Comparison of ENCODE assay signal across 1 cellular context in the genomic region with DNA sequence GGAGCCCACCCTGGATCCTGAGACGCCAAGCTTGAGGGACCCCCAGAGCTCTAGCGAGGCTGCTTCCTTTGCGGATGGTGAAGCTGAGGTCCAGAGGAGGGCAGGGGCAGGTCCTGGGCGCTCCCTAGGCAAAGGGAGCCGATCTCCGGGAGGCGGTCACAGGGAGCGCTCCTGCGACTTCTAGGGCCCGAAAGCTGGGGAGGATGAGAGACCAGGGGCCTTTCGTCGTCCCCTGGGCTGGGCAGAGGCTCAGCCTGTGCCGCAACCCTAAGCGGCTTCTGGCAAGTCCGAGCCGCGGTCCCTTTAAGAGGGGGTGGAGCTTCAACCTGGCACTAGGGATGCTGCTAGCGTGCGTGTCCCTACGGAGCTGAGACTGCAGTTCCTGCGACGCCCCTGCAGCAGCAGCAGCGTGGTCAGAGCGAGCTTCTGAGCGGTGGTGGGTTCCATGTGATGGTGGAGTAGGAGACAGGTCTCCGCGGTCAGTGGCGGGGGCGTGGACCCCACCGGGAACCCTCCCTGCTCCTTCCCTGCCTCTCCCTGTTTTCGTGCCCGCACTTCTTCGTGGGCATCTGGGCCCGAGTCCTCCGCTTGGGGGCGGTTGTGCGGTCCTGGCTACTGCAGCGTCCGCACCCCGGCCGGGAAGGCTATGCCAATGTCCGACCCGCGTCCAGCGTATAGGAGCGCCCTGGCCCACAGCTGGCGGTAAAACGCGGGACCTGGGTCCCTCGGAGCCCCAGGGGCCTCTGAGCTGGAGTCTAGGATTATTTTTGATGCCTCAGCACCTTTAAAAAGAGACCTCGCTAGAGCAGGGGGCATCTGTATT.
TF ChIP-seq lines count a peak whose summit lies in the region.

No MANE protein-coding gene starts in this region.

TF ChIP-seq in HepG2, 621 proteins besides CTCF, POLR2A, EP300 and RAD21 (continued from another document and continues in another):
- TF ChIP-seq, protein P1, sequence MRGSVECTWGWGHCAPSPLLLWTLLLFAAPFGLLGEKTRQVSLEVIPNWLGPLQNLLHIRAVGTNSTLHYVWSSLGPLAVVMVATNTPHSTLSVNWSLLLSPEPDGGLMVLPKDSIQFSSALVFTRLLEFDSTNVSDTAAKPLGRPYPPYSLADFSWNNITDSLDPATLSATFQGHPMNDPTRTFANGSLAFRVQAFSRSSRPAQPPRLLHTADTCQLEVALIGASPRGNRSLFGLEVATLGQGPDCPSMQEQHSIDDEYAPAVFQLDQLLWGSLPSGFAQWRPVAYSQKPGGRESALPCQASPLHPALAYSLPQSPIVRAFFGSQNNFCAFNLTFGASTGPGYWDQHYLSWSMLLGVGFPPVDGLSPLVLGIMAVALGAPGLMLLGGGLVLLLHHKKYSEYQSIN (CRISPR knock-in tag; IDR thresholded peaks at IDR 0.05; ENCODE audit: borderline replicate concordance), result peak; percentile 67; the same call in 1 of the 2 replicates
- TF ChIP-seq ZNF484 (CRISPR knock-in tag; IDR thresholded peaks at IDR 0.05; ENCODE audit: borderline replicate concordance, low read depth), result no peak
- TF ChIP-seq FOSL2 (CRISPR knock-in tag; IDR thresholded peaks at IDR 0.05), result no peak
- TF ChIP-seq SNRNP70 (IDR thresholded peaks at IDR 0.05; ENCODE audit: low read depth, low read length), result no peak
- TF ChIP-seq ZFP36L1 (CRISPR knock-in tag; IDR thresholded peaks at IDR 0.05), result peak; percentile 90
- TF ChIP-seq, protein P2, sequence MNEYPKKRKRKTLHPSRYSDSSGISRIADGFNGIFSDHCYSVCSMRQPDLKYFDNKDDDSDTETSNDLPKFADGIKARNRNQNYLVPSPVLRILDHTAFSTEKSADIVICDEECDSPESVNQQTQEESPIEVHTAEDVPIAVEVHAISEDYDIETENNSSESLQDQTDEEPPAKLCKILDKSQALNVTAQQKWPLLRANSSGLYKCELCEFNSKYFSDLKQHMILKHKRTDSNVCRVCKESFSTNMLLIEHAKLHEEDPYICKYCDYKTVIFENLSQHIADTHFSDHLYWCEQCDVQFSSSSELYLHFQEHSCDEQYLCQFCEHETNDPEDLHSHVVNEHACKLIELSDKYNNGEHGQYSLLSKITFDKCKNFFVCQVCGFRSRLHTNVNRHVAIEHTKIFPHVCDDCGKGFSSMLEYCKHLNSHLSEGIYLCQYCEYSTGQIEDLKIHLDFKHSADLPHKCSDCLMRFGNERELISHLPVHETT (CRISPR knock-in tag; conservative IDR thresholded peaks at IDR 0.05), result peak; percentile 62; the same call in 1 of the 2 replicates
- no peak for TF ChIP-seq ATM (IDR thresholded peaks at IDR 0.05; ENCODE audit: borderline replicate concordance)
- TF ChIP-seq NFRKB (IDR thresholded peaks at IDR 0.05), result no peak
- TF ChIP-seq KLF11 (CRISPR knock-in tag; IDR thresholded peaks at IDR 0.05), result peak; percentile 8; the same call in 1 of the 2 replicates
- peak; percentile 90; the same call in 1 of the 2 replicates for TF ChIP-seq DMAP1 (CRISPR knock-in tag; IDR thresholded peaks at IDR 0.05)
- TF ChIP-seq CEBPG (CRISPR knock-in tag; IDR thresholded peaks at IDR 0.05), result 0 out of 2 replicates have a peak, but pooled peaks have one; percentile 19
- TF ChIP-seq, protein P3, sequence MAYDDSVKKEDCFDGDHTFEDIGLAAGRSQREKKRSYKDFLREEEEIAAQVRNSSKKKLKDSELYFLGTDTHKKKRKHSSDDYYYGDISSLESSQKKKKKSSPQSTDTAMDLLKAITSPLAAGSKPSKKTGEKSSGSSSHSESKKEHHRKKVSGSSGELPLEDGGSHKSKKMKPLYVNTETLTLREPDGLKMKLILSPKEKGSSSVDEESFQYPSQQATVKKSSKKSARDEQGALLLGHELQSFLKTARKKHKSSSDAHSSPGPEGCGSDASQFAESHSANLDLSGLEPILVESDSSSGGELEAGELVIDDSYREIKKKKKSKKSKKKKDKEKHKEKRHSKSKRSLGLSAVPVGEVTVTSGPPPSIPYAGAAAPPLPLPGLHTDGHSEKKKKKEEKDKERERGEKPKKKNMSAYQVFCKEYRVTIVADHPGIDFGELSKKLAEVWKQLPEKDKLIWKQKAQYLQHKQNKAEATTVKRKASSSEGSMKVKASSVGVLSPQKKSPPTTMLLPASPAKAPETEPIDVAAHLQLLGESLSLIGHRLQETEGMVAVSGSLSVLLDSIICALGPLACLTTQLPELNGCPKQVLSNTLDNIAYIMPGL (CRISPR knock-in tag; IDR thresholded peaks at IDR 0.05; ENCODE audit: borderline replicate concordance in 1 of 2, low read depth in 1 of 2), result peak in 1 of 2 experiments; percentile 98; a peak in 3 of 4 replicates
- TF ChIP-seq, protein P4, sequence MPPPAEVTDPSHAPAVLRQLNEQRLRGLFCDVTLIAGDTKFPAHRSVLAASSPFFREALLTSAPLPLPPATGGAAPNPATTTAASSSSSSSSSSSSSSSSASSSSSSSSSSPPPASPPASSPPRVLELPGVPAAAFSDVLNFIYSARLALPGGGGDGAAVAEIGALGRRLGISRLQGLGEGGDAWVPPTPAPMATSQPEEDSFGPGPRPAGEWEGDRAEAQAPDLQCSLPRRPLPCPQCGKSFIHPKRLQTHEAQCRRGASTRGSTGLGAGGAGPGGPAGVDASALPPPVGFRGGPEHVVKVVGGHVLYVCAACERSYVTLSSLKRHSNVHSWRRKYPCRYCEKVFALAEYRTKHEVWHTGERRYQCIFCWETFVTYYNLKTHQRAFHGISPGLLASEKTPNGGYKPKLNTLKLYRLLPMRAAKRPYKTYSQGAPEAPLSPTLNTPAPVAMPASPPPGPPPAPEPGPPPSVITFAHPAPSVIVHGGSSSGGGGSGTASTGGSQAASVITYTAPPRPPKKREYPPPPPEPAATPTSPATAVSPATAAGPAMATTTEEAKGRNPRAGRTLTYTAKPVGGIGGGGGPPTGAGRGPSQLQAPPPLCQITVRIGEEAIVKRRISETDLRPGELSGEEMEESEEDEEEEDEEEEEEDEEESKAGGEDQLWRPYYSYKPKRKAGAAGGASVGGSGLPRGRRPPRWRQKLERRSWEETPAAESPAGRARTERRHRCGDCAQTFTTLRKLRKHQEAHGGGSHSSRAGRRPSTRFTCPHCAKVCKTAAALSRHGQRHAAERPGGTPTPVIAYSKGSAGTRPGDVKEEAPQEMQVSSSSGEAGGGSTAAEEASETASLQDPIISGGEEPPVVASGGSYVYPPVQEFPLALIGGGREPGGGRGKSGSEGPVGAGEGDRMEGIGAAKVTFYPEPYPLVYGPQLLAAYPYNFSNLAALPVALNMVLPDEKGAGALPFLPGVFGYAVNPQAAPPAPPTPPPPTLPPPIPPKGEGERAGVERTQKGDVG (CRISPR knock-in tag; IDR thresholded peaks at IDR 0.05; ENCODE audit: borderline replicate concordance), result 0 out of 2 replicates have a peak, but pooled peaks have one; percentile 73
- TF ChIP-seq, protein P5, sequence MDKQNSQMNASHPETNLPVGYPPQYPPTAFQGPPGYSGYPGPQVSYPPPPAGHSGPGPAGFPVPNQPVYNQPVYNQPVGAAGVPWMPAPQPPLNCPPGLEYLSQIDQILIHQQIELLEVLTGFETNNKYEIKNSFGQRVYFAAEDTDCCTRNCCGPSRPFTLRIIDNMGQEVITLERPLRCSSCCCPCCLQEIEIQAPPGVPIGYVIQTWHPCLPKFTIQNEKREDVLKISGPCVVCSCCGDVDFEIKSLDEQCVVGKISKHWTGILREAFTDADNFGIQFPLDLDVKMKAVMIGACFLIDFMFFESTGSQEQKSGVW (CRISPR knock-in tag; IDR thresholded peaks at IDR 0.05; ENCODE audit: borderline replicate concordance), result 0 out of 2 replicates have a peak, but pooled peaks have one; percentile 42
- TF ChIP-seq ZNF530 (CRISPR knock-in tag; IDR thresholded peaks at IDR 0.05; ENCODE audit: low read depth), result no peak
- peak; percentile 74; the same call in 1 of the 2 replicates for TF ChIP-seq ZNF253 (CRISPR knock-in tag; IDR thresholded peaks at IDR 0.05; ENCODE audit: borderline replicate concordance)
- TF ChIP-seq, protein P6, sequence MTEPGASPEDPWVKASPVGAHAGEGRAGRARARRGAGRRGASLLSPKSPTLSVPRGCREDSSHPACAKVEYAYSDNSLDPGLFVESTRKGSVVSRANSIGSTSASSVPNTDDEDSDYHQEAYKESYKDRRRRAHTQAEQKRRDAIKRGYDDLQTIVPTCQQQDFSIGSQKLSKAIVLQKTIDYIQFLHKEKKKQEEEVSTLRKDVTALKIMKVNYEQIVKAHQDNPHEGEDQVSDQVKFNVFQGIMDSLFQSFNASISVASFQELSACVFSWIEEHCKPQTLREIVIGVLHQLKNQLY (CRISPR knock-in tag; IDR thresholded peaks at IDR 0.05), result peak; percentile 40; the same call in 1 of the 2 replicates
- TF ChIP-seq, protein P7, sequence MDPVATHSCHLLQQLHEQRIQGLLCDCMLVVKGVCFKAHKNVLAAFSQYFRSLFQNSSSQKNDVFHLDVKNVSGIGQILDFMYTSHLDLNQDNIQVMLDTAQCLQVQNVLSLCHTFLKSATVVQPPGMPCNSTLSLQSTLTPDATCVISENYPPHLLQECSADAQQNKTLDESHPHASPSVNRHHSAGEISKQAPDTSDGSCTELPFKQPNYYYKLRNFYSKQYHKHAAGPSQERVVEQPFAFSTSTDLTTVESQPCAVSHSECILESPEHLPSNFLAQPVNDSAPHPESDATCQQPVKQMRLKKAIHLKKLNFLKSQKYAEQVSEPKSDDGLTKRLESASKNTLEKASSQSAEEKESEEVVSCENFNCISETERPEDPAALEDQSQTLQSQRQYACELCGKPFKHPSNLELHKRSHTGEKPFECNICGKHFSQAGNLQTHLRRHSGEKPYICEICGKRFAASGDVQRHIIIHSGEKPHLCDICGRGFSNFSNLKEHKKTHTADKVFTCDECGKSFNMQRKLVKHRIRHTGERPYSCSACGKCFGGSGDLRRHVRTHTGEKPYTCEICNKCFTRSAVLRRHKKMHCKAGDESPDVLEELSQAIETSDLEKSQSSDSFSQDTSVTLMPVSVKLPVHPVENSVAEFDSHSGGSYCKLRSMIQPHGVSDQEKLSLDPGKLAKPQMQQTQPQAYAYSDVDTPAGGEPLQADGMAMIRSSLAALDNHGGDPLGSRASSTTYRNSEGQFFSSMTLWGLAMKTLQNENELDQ (CRISPR knock-in tag; IDR thresholded peaks at IDR 0.05; ENCODE audit: borderline replicate concordance), result no peak
- peak; percentile 75; the same call in 1 of the 2 replicates for TF ChIP-seq KLF6 (CRISPR knock-in tag; IDR thresholded peaks at IDR 0.05)
- no peak for TF ChIP-seq ZNF790 (CRISPR knock-in tag; IDR thresholded peaks at IDR 0.05; ENCODE audit: borderline replicate concordance)
- TF ChIP-seq RARA (CRISPR knock-in tag; IDR thresholded peaks at IDR 0.05), result 0 out of 2 replicates have a peak, but pooled peaks have one; percentile 21
- TF ChIP-seq ZSCAN12 (CRISPR knock-in tag; IDR thresholded peaks at IDR 0.05), result no peak
- TF ChIP-seq, protein P8, sequence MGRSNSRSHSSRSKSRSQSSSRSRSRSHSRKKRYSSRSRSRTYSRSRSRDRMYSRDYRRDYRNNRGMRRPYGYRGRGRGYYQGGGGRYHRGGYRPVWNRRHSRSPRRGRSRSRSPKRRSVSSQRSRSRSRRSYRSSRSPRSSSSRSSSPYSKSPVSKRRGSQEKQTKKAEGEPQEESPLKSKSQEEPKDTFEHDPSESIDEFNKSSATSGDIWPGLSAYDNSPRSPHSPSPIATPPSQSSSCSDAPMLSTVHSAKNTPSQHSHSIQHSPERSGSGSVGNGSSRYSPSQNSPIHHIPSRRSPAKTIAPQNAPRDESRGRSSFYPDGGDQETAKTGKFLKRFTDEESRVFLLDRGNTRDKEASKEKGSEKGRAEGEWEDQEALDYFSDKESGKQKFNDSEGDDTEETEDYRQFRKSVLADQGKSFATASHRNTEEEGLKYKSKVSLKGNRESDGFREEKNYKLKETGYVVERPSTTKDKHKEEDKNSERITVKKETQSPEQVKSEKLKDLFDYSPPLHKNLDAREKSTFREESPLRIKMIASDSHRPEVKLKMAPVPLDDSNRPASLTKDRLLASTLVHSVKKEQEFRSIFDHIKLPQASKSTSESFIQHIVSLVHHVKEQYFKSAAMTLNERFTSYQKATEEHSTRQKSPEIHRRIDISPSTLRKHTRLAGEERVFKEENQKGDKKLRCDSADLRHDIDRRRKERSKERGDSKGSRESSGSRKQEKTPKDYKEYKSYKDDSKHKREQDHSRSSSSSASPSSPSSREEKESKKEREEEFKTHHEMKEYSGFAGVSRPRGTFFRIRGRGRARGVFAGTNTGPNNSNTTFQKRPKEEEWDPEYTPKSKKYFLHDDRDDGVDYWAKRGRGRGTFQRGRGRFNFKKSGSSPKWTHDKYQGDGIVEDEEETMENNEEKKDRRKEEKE (IDR thresholded peaks at IDR 0.05), result no peak
- peak; percentile 46; the same call in 1 of the 2 replicates for TF ChIP-seq SP5 (CRISPR knock-in tag; IDR thresholded peaks at IDR 0.05; ENCODE audit: borderline replicate concordance, low read depth)
- no peak for TF ChIP-seq ZNF33B (CRISPR knock-in tag; IDR thresholded peaks at IDR 0.05)
- TF ChIP-seq ZNF501 (CRISPR knock-in tag; IDR thresholded peaks at IDR 0.05), result peak; percentile 92
- TF ChIP-seq SOX13 (IDR thresholded peaks at IDR 0.05), result no peak
- peak in 1 of 2 experiments; percentile 54; a peak in 2 of 4 replicates for TF ChIP-seq SOX13 (CRISPR knock-in tag; conservative IDR thresholded peaks at IDR 0.05 in 1 of 2, IDR thresholded peaks at IDR 0.05 in 1 of 2)
- TF ChIP-seq KAT2B (IDR thresholded peaks at IDR 0.05; ENCODE audit: borderline replicate concordance, low read depth, low read length), result no peak
- no peak for TF ChIP-seq ZNF337 (CRISPR knock-in tag; IDR thresholded peaks at IDR 0.05; ENCODE audit: borderline replicate concordance, low read depth)
- TF ChIP-seq, protein P9, sequence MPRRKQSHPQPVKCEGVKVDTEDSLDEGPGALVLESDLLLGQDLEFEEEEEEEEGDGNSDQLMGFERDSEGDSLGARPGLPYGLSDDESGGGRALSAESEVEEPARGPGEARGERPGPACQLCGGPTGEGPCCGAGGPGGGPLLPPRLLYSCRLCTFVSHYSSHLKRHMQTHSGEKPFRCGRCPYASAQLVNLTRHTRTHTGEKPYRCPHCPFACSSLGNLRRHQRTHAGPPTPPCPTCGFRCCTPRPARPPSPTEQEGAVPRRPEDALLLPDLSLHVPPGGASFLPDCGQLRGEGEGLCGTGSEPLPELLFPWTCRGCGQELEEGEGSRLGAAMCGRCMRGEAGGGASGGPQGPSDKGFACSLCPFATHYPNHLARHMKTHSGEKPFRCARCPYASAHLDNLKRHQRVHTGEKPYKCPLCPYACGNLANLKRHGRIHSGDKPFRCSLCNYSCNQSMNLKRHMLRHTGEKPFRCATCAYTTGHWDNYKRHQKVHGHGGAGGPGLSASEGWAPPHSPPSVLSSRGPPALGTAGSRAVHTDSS (CRISPR knock-in tag; conservative IDR thresholded peaks at IDR 0.05), result no peak
